ENCODE assay signal across 16 cellular contexts in the genomic region with DNA sequence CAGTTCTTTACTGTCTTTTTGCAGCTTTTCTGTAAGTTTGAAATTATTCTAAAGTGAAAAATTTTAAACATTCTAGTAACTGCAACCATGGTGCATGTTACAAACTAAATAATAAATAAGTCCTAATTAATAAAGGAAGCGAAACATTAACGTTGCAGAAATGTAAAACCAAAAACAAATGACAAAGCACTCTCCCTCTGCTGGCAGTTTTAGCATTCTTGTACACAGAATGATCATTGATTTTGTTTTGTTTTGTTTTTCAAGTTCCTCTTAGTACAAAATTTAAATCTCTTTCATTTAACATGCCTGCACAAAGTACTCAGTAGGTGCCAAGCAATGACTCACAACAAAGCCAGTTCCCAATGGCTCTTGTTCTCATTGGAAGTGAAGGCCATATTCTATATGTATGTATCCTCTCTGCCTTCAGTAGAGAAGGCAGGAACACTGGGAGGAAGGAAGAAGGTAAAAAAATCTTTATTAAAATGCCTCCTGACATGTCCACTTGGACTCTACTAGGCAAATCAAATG. TPM values are rescaled to one million over a fixed set of nuclear protein-coding genes. Genes with fewer than 3 reads are reported as not detected.
A peak's percentile ranks its signal among the peaks of the same experiment; 100 is the strongest.
DNase-seq lines count a peak whose midpoint lies in the region; ATAC-seq and TF ChIP-seq lines count a peak whose summit lies in the region.
"Had no signal": no experiment of that assay in that cellular context is flagged by ENCODE, and none has a peak within 500 bp of the region (broad histone marks: within the 10 kb centered on the region; RNA-seq: fewer than 3 reads in every experiment).

No MANE protein-coding gene starts in this region.

- no peaks in the 10 kb centered on the region for H3K36me3 ChIP-seq in suprapubic skin
- H3K36me3 ChIP-seq: right atrium auricular region had no signal

- TF ChIP-seq CTCF in GM12873 (IDR thresholded peaks at IDR 0.05; ENCODE audit: insufficient read depth, low read depth, low read length, missing control alignments) (peak; percentile 31), fibroblast of villous mesenchyme (IDR thresholded peaks at IDR 0.05; ENCODE audit: insufficient read depth, low read depth, low read length) (peak; percentile 4), suprapubic skin (IDR thresholded peaks at IDR 0.05) (no peak), omental fat pad (IDR thresholded peaks at IDR 0.05) (no peak)

- no peak for TF ChIP-seq POLR2A in suprapubic skin (IDR thresholded peaks at IDR 0.05)

- no peaks in the 10 kb centered on the region for H3K27me3 ChIP-seq in suprapubic skin
- H3K27me3 ChIP-seq: hepatocyte, right atrium auricular region had no signal

- WGBS in suprapubic skin, result 57% methylated on average over 2 of the region's 2 CpGs

- no peak for ATAC-seq in omental fat pad (ENCODE audit: low FRiP score)

- no peak overlapping the region for H3K27ac ChIP-seq in suprapubic skin
- H3K27ac ChIP-seq: hepatocyte, right atrium auricular region had no signal

- H3K36me3 Mint-ChIP-seq in activated T-helper 1 cell treated with anti-CD3 and anti-CD28 coated beads, Interleukin-12 subunit alpha, Interleukin-12 subunit beta, Interleukin-2, Interleukin-4 antibody, amounts not matched to agents 30 ng/mL and 10 ng/mL and 1 ng/mL, durations not matched to agents 14 hours and 24 hours and 36 hours (ENCODE audit: low read depth), result no peaks in the 10 kb centered on the region

- intact Hi-C loops in activated T-helper 1 cell treated with anti-CD3 and anti-CD28 coated beads, Interleukin-12 subunit alpha, Interleukin-12 subunit beta, Interleukin-2, Interleukin-4 antibody, amounts not matched to agents 30 ng/mL and 10 ng/mL and 1 ng/mL, durations not matched to agents 14 hours and 24 hours and 36 hours (cut with micrococcal nuclease), result no loop called here

- H3K9me3 Mint-ChIP-seq in activated T-helper 1 cell treated with anti-CD3 and anti-CD28 coated beads, Interleukin-12 subunit alpha, Interleukin-12 subunit beta, Interleukin-2, Interleukin-4 antibody, amounts not matched to agents 30 ng/mL and 10 ng/mL and 1 ng/mL, durations not matched to agents 14 hours and 24 hours and 36 hours, result no peaks in the 10 kb centered on the region

- TF ChIP-seq EP300 in suprapubic skin (IDR thresholded peaks at IDR 0.05), result no peak

- peak; percentile 67 for DNase-seq in CD1c-positive myeloid dendritic cell (ENCODE audit: extremely low spot score)
- DNase-seq in activated T-helper 1 cell treated with anti-CD3 and anti-CD28 coated beads, Interleukin-12 subunit alpha, Interleukin-12 subunit beta, Interleukin-2, Interleukin-4 antibody, amounts not matched to agents 30 ng/mL and 10 ng/mL and 1 ng/mL, durations not matched to agents 14 hours and 24 hours and 36 hours (ENCODE audit: low spot score), result no peak
- no peak for DNase-seq in fibroblast of villous mesenchyme (ENCODE audit: low read depth)
- DNase-seq in cerebellar cortex (ENCODE audit: low spot score), result no peak
- no peak for DNase-seq in suprapubic skin (ENCODE audit: low spot score in 2 of 2)
- DNase-seq in omental fat pad (ENCODE audit: low spot score), result no peak
- DNase-seq in DMS53 treated with DMSO at 0.1 percent for 48 hours (lab: John Stamatoyannopoulos, UW; ENCODE audit: unreplicated experiment), result no peak
- DNase-seq: GF-D8; NCI-H1694; NCI-H526; stimulated activated CD4-positive, alpha-beta T cell treated with anti-CD3 and anti-CD28 coated beads, Interleukin-2, amount 100 ng/mL, for 48 hours; stimulated activated naive CD4-positive, alpha-beta T cell had no signal

- H3K4me1 Mint-ChIP-seq in activated T-helper 1 cell treated with anti-CD3 and anti-CD28 coated beads, Interleukin-12 subunit alpha, Interleukin-12 subunit beta, Interleukin-2, Interleukin-4 antibody, amounts not matched to agents 30 ng/mL and 10 ng/mL and 1 ng/mL, durations not matched to agents 14 hours and 24 hours and 36 hours (ENCODE audit: low read depth), result peaks cover 64% of the 10 kb centered on the region

- no peaks in the 10 kb centered on the region for H3K9me3 ChIP-seq in suprapubic skin
- H3K9me3 ChIP-seq: right atrium auricular region had no signal

- H3K27ac Mint-ChIP-seq in activated T-helper 1 cell treated with anti-CD3 and anti-CD28 coated beads, Interleukin-12 subunit alpha, Interleukin-12 subunit beta, Interleukin-2, Interleukin-4 antibody, amounts not matched to agents 30 ng/mL and 10 ng/mL and 1 ng/mL, durations not matched to agents 14 hours and 24 hours and 36 hours, result peak overlapping the region; percentile 42
- H3K27ac Mint-ChIP-seq: nephron had no signal

- no peak overlapping the region for H3K4me3 Mint-ChIP-seq in activated T-helper 1 cell treated with anti-CD3 and anti-CD28 coated beads, Interleukin-12 subunit alpha, Interleukin-12 subunit beta, Interleukin-2, Interleukin-4 antibody, amounts not matched to agents 30 ng/mL and 10 ng/mL and 1 ng/mL, durations not matched to agents 14 hours and 24 hours and 36 hours
- H3K4me3 Mint-ChIP-seq: nephron had no signal

- peaks cover 7% of the 10 kb centered on the region for H3K4me1 ChIP-seq in suprapubic skin

- H3K4me3 ChIP-seq in fibroblast of villous mesenchyme (ENCODE audit: low read depth, low read length) (no peak overlapping the region), suprapubic skin (no peak overlapping the region)
- H3K4me3 ChIP-seq: hepatocyte, right atrium auricular region had no signal

- no peaks in the 10 kb centered on the region for H3K27me3 Mint-ChIP-seq in activated T-helper 1 cell treated with anti-CD3 and anti-CD28 coated beads, Interleukin-12 subunit alpha, Interleukin-12 subunit beta, Interleukin-2, Interleukin-4 antibody, amounts not matched to agents 30 ng/mL and 10 ng/mL and 1 ng/mL, durations not matched to agents 14 hours and 24 hours and 36 hours (ENCODE audit: insufficient read depth)

RNA-seq across cellular contexts. Expression of gene TMSB4X, which starts 13.7 kb away (rescaled TPM):
- total RNA-seq in activated T-helper 1 cell treated with anti-CD3 and anti-CD28 coated beads, Interleukin-12 subunit alpha, Interleukin-12 subunit beta, Interleukin-2, Interleukin-4 antibody, amounts not matched to agents 30 ng/mL and 10 ng/mL and 1 ng/mL, durations not matched to agents 14 hours and 24 hours and 36 hours, result 6,544 and 6,612 TPM in 2 replicates
- total RNA-seq in fibroblast of villous mesenchyme (7,483 and 8,887 TPM in 2 replicates), suprapubic skin (1,000 to 10,000 TPM in 3 of 4 donors, 100 to 1,000 TPM in 1; 880 to 1,466 (median 1,228) TPM), omental fat pad (1,000 to 10,000 TPM; 3,948 to 5,890 (median 5,138) TPM)

RNA-seq across cellular contexts. Expression of gene TLR8, which starts 54.8 kb away (rescaled TPM):
- not detected in 2 replicates for total RNA-seq in activated T-helper 1 cell treated with anti-CD3 and anti-CD28 coated beads, Interleukin-12 subunit alpha, Interleukin-12 subunit beta, Interleukin-2, Interleukin-4 antibody, amounts not matched to agents 30 ng/mL and 10 ng/mL and 1 ng/mL, durations not matched to agents 14 hours and 24 hours and 36 hours
- total RNA-seq in fibroblast of villous mesenchyme, result not detected in 2 replicates
- under 1 TPM in 3 of 4 donors, not detected in 1; 0.11 to 0.17 (median 0.16) TPM for total RNA-seq in suprapubic skin
- total RNA-seq in omental fat pad, result 10 to 100 TPM in 1 of 4 donors, 1 to 10 TPM in 3; 1.4 to 10.9 (median 6.1) TPM

Comparison
In these comparisons a context has a peak if more than half of its experiments do, and no peak if none do; other contexts are left out.
1. CTCF ChIP-seq: peak in GM12873 (single experiment) and fibroblast of villous mesenchyme (single experiment); none in suprapubic skin (0 of 2) and omental fat pad (0 of 3).